ENCODE assay signal across 38 cellular contexts in the genomic region with DNA sequence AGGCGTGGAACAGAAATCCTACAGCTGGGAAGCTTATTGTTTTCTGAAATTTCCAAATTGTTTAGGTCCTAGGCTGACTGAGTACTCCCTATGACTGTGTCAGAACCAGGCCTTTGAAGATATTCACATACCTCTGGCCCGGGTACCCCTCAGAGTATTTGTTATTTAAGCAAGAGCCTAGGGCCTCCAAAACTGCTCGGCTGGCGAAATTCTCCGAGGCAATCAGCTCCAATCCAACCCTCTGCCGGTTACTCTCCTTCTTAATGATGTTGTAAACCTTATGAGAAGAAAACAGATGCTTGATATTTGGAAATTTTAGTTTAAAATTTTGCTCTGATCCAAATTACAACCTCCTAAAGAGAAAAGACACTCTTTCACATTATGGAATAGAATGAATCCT. TPM values are rescaled to one million over a fixed set of nuclear protein-coding genes. Genes with fewer than 3 reads are reported as not detected.
"Had no signal": no experiment of that assay in that cellular context is flagged by ENCODE, and none has a peak within 500 bp of the region (broad histone marks: within the 10 kb centered on the region; RNA-seq: fewer than 3 reads in every experiment).

No MANE protein-coding gene starts in this region.

- H3K36me3 ChIP-seq: MG63 had no signal

- H3K4me3 ChIP-seq: MG63 had no signal

- H3K9me3 ChIP-seq: MG63 had no signal

- H3K27me3 ChIP-seq: MG63 had no signal

- DNase-seq: MG63, MM.1S, MV-4-11, NCI-H1048, NCI-H1092, NCI-H1092 treated with DMSO at 0.1 percent for 48 hours, NCI-H1105, NCI-H1105 treated with DMSO at 0.1 percent for 48 hours, NCI-H1417, NCI-H1417 treated with DMSO at 0.1 percent for 48 hours, NCI-H1436, NCI-H1436 treated with DMSO at 0.1 percent for 48 hours, NCI-H146, NCI-H1694, NCI-H1694 treated with DMSO at 0.1 percent for 48 hours, NCI-H187, NCI-H187 treated with DMSO at 0.1 percent for 48 hours, NCI-H1930, NCI-H2029, NCI-H2029 treated with DMSO at 0.1 percent for 48 hours, NCI-H2081, NCI-H2081 treated with DMSO at 0.1 percent for 48 hours, NCI-H2107, NCI-H2171, NCI-H2171 treated with DMSO at 0.1 percent for 48 hours, NCI-H2227 treated with DMSO at 0.1 percent for 48 hours, NCI-H226, NCI-H345, NCI-H446, NCI-H446 treated with DMSO at 0.1 percent for 48 hours, NCI-H510A, NCI-H510A treated with DMSO at 0.1 percent for 48 hours, NCI-H524, NCI-H524 treated with DMSO at 0.1 percent for 48 hours, NCI-H526 had no signal

RNA-seq across cellular contexts. Expression of a gene that starts 24.0 kb away (rescaled TPM):
- total RNA-seq: LHCN-M2, M059J, NCI-H460 had no signal
